12 cellular contexts compared by ENCODE assay signal in genomic region chr12:124640096-124640495, GRCh38.
DNase-seq lines count a peak whose midpoint lies in the region; ATAC-seq and TF ChIP-seq lines count a peak whose summit lies in the region.
"Had no signal": no experiment of that assay in that cellular context is flagged by ENCODE, and none has a peak within 500 bp of the region (broad histone marks: within the 10 kb centered on the region; RNA-seq: fewer than 3 reads in every experiment).

No MANE protein-coding gene starts in this region.

- peaks cover 45% of the 10 kb centered on the region for H3K27me3 Mint-ChIP-seq in activated naive CD4-positive, alpha-beta T cell treated with anti-CD3 and anti-CD28 coated beads, Interleukin-2, amount 10 ng/mL, durations not matched to agents 7 days and 5 days

- H3K4me1 ChIP-seq in upper lobe of right lung: peaks cover 12% of the 10 kb centered on the region

- no peak overlapping the region for H3K4me3 ChIP-seq in upper lobe of right lung

- H3K4me1 Mint-ChIP-seq in activated naive CD4-positive, alpha-beta T cell treated with anti-CD3 and anti-CD28 coated beads, Interleukin-2, amount 10 ng/mL, durations not matched to agents 7 days and 5 days: peaks cover 14% of the 10 kb centered on the region

- H3K9me3 Mint-ChIP-seq in activated naive CD4-positive, alpha-beta T cell treated with anti-CD3 and anti-CD28 coated beads, Interleukin-2, amount 10 ng/mL, durations not matched to agents 7 days and 5 days: peaks cover 12% of the 10 kb centered on the region

- CTCF ChIA-PET in activated naive CD4-positive, alpha-beta T cell treated with anti-CD3 and anti-CD28 coated beads, Interleukin-2, amount 10 ng/mL, durations not matched to agents 7 days and 5 days (lab: Charles Lee): no interaction called here

- ATAC-seq in upper lobe of right lung: peak; percentile 55
- ATAC-seq in HG02642 (IDR thresholded peaks at IDR 0.05; ENCODE audit: poor library complexity, unreplicated experiment): no peak
- ATAC-seq: HepG2 had no signal

- H3K36me3 ChIP-seq in upper lobe of right lung: no peaks in the 10 kb centered on the region

- no peak for TF ChIP-seq CTCF in upper lobe of right lung (IDR thresholded peaks at IDR 0.05)

- no peak overlapping the region for H3K4me3 Mint-ChIP-seq in activated naive CD4-positive, alpha-beta T cell treated with anti-CD3 and anti-CD28 coated beads, Interleukin-2, amount 10 ng/mL, durations not matched to agents 7 days and 5 days

- no peaks in the 10 kb centered on the region for H3K27me3 ChIP-seq in upper lobe of right lung

- DNase-seq in NOMO-1 treated with DMSO at 0.1 percent for 48 hours (lab: John Stamatoyannopoulos, UW; ENCODE audit: unreplicated experiment): peak; percentile 54
- DNase-seq in NOMO-1 treated with dmso at 0.1 percent for 144 hours (lab: John Stamatoyannopoulos, UW; ENCODE audit: unreplicated experiment): no peak
- DNase-seq in RKO (ENCODE audit: low spot score): peak; percentile 40
- DNase-seq in fibroblast of peridontal ligament (ENCODE audit: extremely low read depth): peak; percentile 72
- no peak for DNase-seq in upper lobe of right lung
- DNase-seq in stimulated activated CD8-positive, alpha-beta memory T cell treated with anti-CD3 and anti-CD28 coated beads, Interleukin-4, amount 100 ng/mL, for 48 hours: no peak
- no peak for DNase-seq in activated naive CD4-positive, alpha-beta T cell treated with anti-CD3 and anti-CD28 coated beads, Interleukin-2, amount 10 ng/mL, durations not matched to agents 7 days and 5 days
- DNase-seq: activated CD4-positive, alpha-beta T cell treated with anti-CD3 and anti-CD28 coated beads for 4 hours; small intestine had no signal

- no peak overlapping the region for H3K27ac ChIP-seq in upper lobe of right lung
- H3K27ac ChIP-seq: 22Rv1 had no signal

- H3K9me3 ChIP-seq in upper lobe of right lung: no peaks in the 10 kb centered on the region

- intact Hi-C loops in upper lobe of right lung (cut with DNase I): no loop called here

- peaks cover 4% of the 10 kb centered on the region for H3K36me3 Mint-ChIP-seq in activated naive CD4-positive, alpha-beta T cell treated with anti-CD3 and anti-CD28 coated beads, Interleukin-2, amount 10 ng/mL, durations not matched to agents 7 days and 5 days

- no peak overlapping the region for H3K27ac Mint-ChIP-seq in activated naive CD4-positive, alpha-beta T cell treated with anti-CD3 and anti-CD28 coated beads, Interleukin-2, amount 10 ng/mL, durations not matched to agents 7 days and 5 days

Comparison
In these comparisons a context has a peak if more than half of its experiments do, and no peak if none do; other contexts are left out.
1. DNase-seq: peak in NOMO-1 treated with DMSO at 0.1 percent for 48 hours (single experiment), RKO (single experiment) and fibroblast of peridontal ligament (single experiment); none in NOMO-1 treated with dmso at 0.1 percent for 144 hours (single experiment), upper lobe of right lung (single experiment), stimulated activated CD8-positive, alpha-beta memory T cell treated with anti-CD3 and anti-CD28 coated beads, Interleukin-4, amount 100 ng/mL, for 48 hours (single experiment) and activated naive CD4-positive, alpha-beta T cell treated with anti-CD3 and anti-CD28 coated beads, Interleukin-2, amount 10 ng/mL, durations not matched to agents 7 days and 5 days (single experiment).